9 cellular contexts compared by ENCODE assay signal in the genomic region with DNA sequence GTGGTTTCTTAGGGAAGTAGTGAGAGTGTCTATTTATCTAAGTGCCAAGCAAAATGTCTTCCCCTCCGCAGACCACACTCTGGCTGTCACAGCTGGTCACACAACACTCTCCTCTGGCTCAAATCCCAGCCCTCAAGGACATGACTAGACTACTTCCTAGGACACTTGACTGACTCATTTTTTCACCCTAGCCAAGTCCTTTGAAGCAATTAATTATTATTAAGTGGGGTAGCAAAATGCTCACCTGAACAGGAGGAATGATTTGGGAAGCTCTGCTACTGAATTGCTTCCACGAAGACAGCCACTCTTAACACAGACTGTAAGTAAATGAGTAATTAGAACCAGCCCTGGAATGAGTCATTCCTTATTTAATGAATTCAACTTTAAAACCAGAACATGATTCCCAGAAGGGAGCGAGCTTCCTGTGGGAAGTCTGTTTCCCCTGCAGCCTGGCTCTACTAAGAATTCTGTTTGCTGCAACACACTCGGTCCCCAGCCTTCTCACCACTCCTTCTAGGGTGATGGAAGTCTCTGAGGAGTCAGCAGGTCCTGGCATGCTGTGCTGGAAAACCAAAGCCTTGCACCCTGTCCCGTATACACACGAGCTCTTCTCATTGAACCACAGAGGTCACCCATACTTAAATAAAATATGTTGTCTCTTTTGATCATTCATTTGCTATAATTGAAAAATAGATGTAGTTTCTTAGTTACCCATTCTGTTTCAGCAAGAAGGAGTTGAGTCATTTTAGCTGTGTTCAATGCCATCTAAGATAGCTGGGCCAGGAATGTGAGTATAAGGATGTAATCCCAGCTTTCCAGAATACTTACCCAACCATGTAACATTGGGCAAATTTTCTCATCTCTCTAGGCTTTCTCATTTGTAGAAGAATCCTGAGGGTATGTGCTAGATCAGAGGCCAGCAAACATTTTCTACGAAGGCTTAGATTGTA.
A peak's percentile ranks its signal among the peaks of the same experiment; 100 is the strongest.
DNase-seq lines count a peak whose midpoint lies in the region; ATAC-seq and TF ChIP-seq lines count a peak whose summit lies in the region.
"Had no signal": no experiment of that assay in that cellular context is flagged by ENCODE, and none has a peak within 500 bp of the region (broad histone marks: within the 10 kb centered on the region; RNA-seq: fewer than 3 reads in every experiment).

No MANE protein-coding gene starts in this region.

- H3K27me3 ChIP-seq in brain microvascular endothelial cell (replicated peaks) = no peaks in the 10 kb centered on the region

- no peak overlapping the region for H3K27ac Mint-ChIP-seq in effector memory CD8-positive, alpha-beta T cell
- H3K27ac Mint-ChIP-seq: activated B cell treated with CpG ODN at 0.5 μM for 24 hours had no signal

- H3K9me3 Mint-ChIP-seq in effector memory CD8-positive, alpha-beta T cell = no peaks in the 10 kb centered on the region
- H3K9me3 Mint-ChIP-seq: activated B cell treated with CpG ODN at 0.5 μM for 24 hours had no signal

- H3K4me1 Mint-ChIP-seq in effector memory CD8-positive, alpha-beta T cell (ENCODE audit: low read depth in 2 of 2) = no peaks in the 10 kb centered on the region
- H3K4me1 Mint-ChIP-seq: activated B cell treated with CpG ODN at 0.5 μM for 24 hours had no signal

- in situ Hi-C loops in Caki2 (cut with HindIII; ENCODE audit: low pct_unique_long_range_greater_than_20kb, low sequenced_read_pairs) = no loop called here
- in situ Hi-C loops in brain microvascular endothelial cell (cut with HindIII; ENCODE audit: low pct_ligation_motif_present, low sequenced_read_pairs) = no loop called here

- TF ChIP-seq CTCF in brain microvascular endothelial cell (IDR thresholded peaks at IDR 0.05; ENCODE audit: low read depth, low read length, missing control alignments) (no peak), GM20000 (IDR thresholded peaks at IDR 0.05; ENCODE audit: extremely low read depth, missing control alignments) (no peak)

- H3K4me3 Mint-ChIP-seq in effector memory CD8-positive, alpha-beta T cell = no peak overlapping the region
- H3K4me3 Mint-ChIP-seq: activated B cell treated with CpG ODN at 0.5 μM for 24 hours had no signal

- DNase-seq in Caki2 (ENCODE audit: low read depth) (peak; percentile 83), M059J (ENCODE audit: low read depth) (peak; percentile 92), brain microvascular endothelial cell (peak; percentile 30), medulla oblongata (ENCODE audit: extremely low spot score) (peak; percentile 54), GM20000 (ENCODE audit: low spot score) (no peak)
- DNase-seq in effector memory CD8-positive, alpha-beta T cell = no peak
- DNase-seq: activated B cell treated with CpG ODN at 0.5 μM for 24 hours had no signal

- ATAC-seq in GM21786 (IDR thresholded peaks at IDR 0.05; ENCODE audit: unreplicated experiment) (no peak), GM21619 (IDR thresholded peaks at IDR 0.05; ENCODE audit: unreplicated experiment) (no peak)
- ATAC-seq in effector memory CD8-positive, alpha-beta T cell (replicated peaks) = no peak

- no peak overlapping the region for H3K4me3 ChIP-seq in brain microvascular endothelial cell (ENCODE audit: low read depth, low read length)

- no peaks in the 10 kb centered on the region for H3K27me3 Mint-ChIP-seq in effector memory CD8-positive, alpha-beta T cell
- H3K27me3 Mint-ChIP-seq: activated B cell treated with CpG ODN at 0.5 μM for 24 hours had no signal

- no peaks in the 10 kb centered on the region for H3K36me3 ChIP-seq in brain microvascular endothelial cell (replicated peaks)

- no peak overlapping the region for H3K27ac ChIP-seq in brain microvascular endothelial cell

- no peaks in the 10 kb centered on the region for H3K36me3 Mint-ChIP-seq in effector memory CD8-positive, alpha-beta T cell (ENCODE audit: insufficient read depth)

Comparison
In these comparisons a context has a peak if more than half of its experiments do, and no peak if none do; other contexts are left out.
1. DNase-seq: peak in Caki2 (single experiment), M059J (single experiment), brain microvascular endothelial cell (single experiment) and medulla oblongata (single experiment); none in effector memory CD8-positive, alpha-beta T cell (0 of 3) and GM20000 (single experiment).